ENCODE assay signal across 8 cellular contexts in genomic region chr19:58097783-58098681, GRCh38. TPM values are rescaled to one million over a fixed set of nuclear protein-coding genes. Genes with fewer than 3 reads are reported as not detected.
A peak's percentile ranks its signal among the peaks of the same experiment; 100 is the strongest.
DNase-seq lines count a peak whose midpoint lies in the region; ATAC-seq and TF ChIP-seq lines count a peak whose summit lies in the region.

ZSCAN18 (minus strand) TSS chr19:58098231; CDS start chr19:58090267, 7,964 bp downstream.

- peaks cover 0 to 3% of the 10 kb centered on the region in 2 donors for H3K36me3 ChIP-seq in lung (ENCODE audit: control insufficient read depth in 2 of 2, insufficient read depth in 2 of 2, low read length in 2 of 2)

- no peaks in the 10 kb centered on the region for H3K27me3 ChIP-seq in lung (ENCODE audit: control insufficient read depth, insufficient read depth)

- peak; percentile 90 for ATAC-seq in HG02759 (IDR thresholded peaks at IDR 0.05; ENCODE audit: unreplicated experiment)
- ATAC-seq in lung (ENCODE audit: insufficient read depth, low FRiP score): peak; percentile 99
- ATAC-seq in HG02623 (IDR thresholded peaks at IDR 0.05; ENCODE audit: unreplicated experiment): no peak

- peaks cover 2 to 8% of the 10 kb centered on the region in 2 donors for H3K4me1 ChIP-seq in lung (ENCODE audit: control insufficient read depth in 2 of 2, insufficient read depth in 2 of 2, low read length in 2 of 2)

- DNase-seq in DMS79 (lab: John Stamatoyannopoulos, UW) (peak; percentile 91), NCI-H446 (lab: John Stamatoyannopoulos, UW) (peak; percentile 12 to 71), lung (ENCODE audit: low spot score) (peak; percentile 98)
- DNase-seq in activated CD8-positive, alpha-beta memory T cell treated with anti-CD3 and anti-CD28 coated beads for 24 hours: peak; percentile 97
- DNase-seq in effector CD8-positive, alpha-beta T cell (lab: John Stamatoyannopoulos, UW): peak; percentile 99
- DNase-seq in stimulated activated CD4-positive, alpha-beta T cell treated with anti-CD3 and anti-CD28 coated beads, Interleukin-4, amount 100 ng/mL, for 48 hours (ENCODE audit: low read depth in 2 of 2): peak; percentile 89 to 91

- H3K27ac ChIP-seq in lung (ENCODE audit: low read depth in 1 of 2, low read length in 1 of 2): peak within 1 kb of the TSS; percentile 90 to 99

- peak within 1 kb of the TSS; percentile 97 for H3K4me3 ChIP-seq in lung

- peaks cover 0 to 29% of the 10 kb centered on the region in 2 donors for H3K9me3 ChIP-seq in lung (ENCODE audit: control insufficient read depth in 2 of 2, insufficient read depth in 1 of 2, low read length in 1 of 2)

- 1 to 2% methylated on average over 64 to 67 of the region's 67 CpGs for WGBS in lung, 2 donors

- TF ChIP-seq CTCF in lung (IDR thresholded peaks at IDR 0.05; ENCODE audit: control extremely low read depth, extremely low read depth): no peak

RNA-seq across cellular contexts. Expression of gene ZSCAN18, which starts in this region (rescaled TPM):
- total RNA-seq in lung: 100 to 1,000 TPM in 1 of 2 donors, 10 to 100 TPM in 1; 68.7 to 123 TPM
- 10 to 100 TPM; 22.1 to 37.4 TPM for polyA plus RNA-seq in lung

Comparison
In these comparisons a context has a peak if more than half of its experiments do, and no peak if none do; other contexts are left out.
1. DNase-seq: peak in every context shown above with its lines; median percentile 99 in effector CD8-positive, alpha-beta T cell; 98 in lung; 97 in activated CD8-positive, alpha-beta memory T cell treated with anti-CD3 and anti-CD28 coated beads for 24 hours; 91 in DMS79; 90 in stimulated activated CD4-positive, alpha-beta T cell treated with anti-CD3 and anti-CD28 coated beads, Interleukin-4, amount 100 ng/mL, for 48 hours; 42 in NCI-H446.